36 cellular contexts compared by ENCODE assay signal in genomic region chr11:118544010-118544646, GRCh38. TPM values are rescaled to one million over a fixed set of nuclear protein-coding genes. Genes with fewer than 3 reads are reported as not detected.
"Had no signal": no experiment of that assay in that cellular context is flagged by ENCODE, and none has a peak within 500 bp of the region (broad histone marks: within the 10 kb centered on the region; RNA-seq: fewer than 3 reads in every experiment).

No MANE protein-coding gene starts in this region.

- H3K36me3 ChIP-seq: brain microvascular endothelial cell had no signal

- FAIRE-seq: RCC 7860 had no signal

- H3K27ac Mint-ChIP-seq: activated B cell treated with CpG ODN at 0.5 μM for 24 hours; activated CD4-positive, alpha-beta memory T cell treated with anti-CD3 and anti-CD28 coated beads for 36 hours; activated naive CD8-positive, alpha-beta T cell treated with anti-CD3 and anti-CD28 coated beads for 36 hours; activated T-helper 1 cell treated with anti-CD3 and anti-CD28 coated beads, Interleukin-12 subunit alpha, Interleukin-12 subunit beta, Interleukin-2, Interleukin-4 antibody, amounts not matched to agents 30 ng/mL and 10 ng/mL and 1 ng/mL, durations not matched to agents 14 hours and 24 hours and 36 hours; T-cell; T-helper 17 cell had no signal

- H3K27me3 Mint-ChIP-seq: activated B cell treated with CpG ODN at 0.5 μM for 24 hours; activated CD4-positive, alpha-beta memory T cell treated with anti-CD3 and anti-CD28 coated beads for 36 hours; activated naive CD8-positive, alpha-beta T cell treated with anti-CD3 and anti-CD28 coated beads for 36 hours; T-cell; T-helper 17 cell had no signal

- H3K4me3 ChIP-seq: PC-9 had no signal

- H3K4me3 Mint-ChIP-seq: activated B cell treated with CpG ODN at 0.5 μM for 24 hours; activated CD4-positive, alpha-beta memory T cell treated with anti-CD3 and anti-CD28 coated beads for 36 hours; activated naive CD8-positive, alpha-beta T cell treated with anti-CD3 and anti-CD28 coated beads for 36 hours; activated T-cell treated with anti-CD3 and anti-CD28 coated beads, Interleukin-2, amount 50 U/mL, for 4 hours; activated T-helper 1 cell treated with anti-CD3 and anti-CD28 coated beads, Interleukin-12 subunit alpha, Interleukin-12 subunit beta, Interleukin-2, Interleukin-4 antibody, amounts not matched to agents 30 ng/mL and 10 ng/mL and 1 ng/mL, durations not matched to agents 14 hours and 24 hours and 36 hours; T-cell; T-helper 17 cell had no signal

- H3K4me2 ChIP-seq: PC-9 had no signal

- H3K9me3 Mint-ChIP-seq: activated B cell treated with CpG ODN at 0.5 μM for 24 hours; activated CD4-positive, alpha-beta memory T cell treated with anti-CD3 and anti-CD28 coated beads for 36 hours; activated naive CD8-positive, alpha-beta T cell treated with anti-CD3 and anti-CD28 coated beads for 36 hours; activated T-cell treated with anti-CD3 and anti-CD28 coated beads, Interleukin-2, amount 50 U/mL, for 4 hours; activated T-helper 1 cell treated with anti-CD3 and anti-CD28 coated beads, Interleukin-12 subunit alpha, Interleukin-12 subunit beta, Interleukin-2, Interleukin-4 antibody, amounts not matched to agents 30 ng/mL and 10 ng/mL and 1 ng/mL, durations not matched to agents 14 hours and 24 hours and 36 hours; T-cell had no signal

- DNase-seq: activated B cell treated with CpG ODN at 0.5 μM for 24 hours; activated CD4-positive, alpha-beta memory T cell treated with anti-CD3 and anti-CD28 coated beads for 36 hours; activated CD4-positive, alpha-beta T cell treated with anti-CD3 and anti-CD28 coated beads for 4 hours; activated CD4-positive, alpha-beta T cell treated with anti-CD3 and anti-CD28 coated beads, Interleukin-2, amount 50 U/mL, for 1 hour; activated CD4-positive, CD25-positive, alpha-beta regulatory T cell treated with anti-CD3 and anti-CD28 coated beads, Interleukin-2, amount 50 U/mL, for 72 hours; activated CD8-positive, alpha-beta memory T cell treated with anti-CD3 and anti-CD28 coated beads, Interleukin-2, amount 50 U/mL, for 4 hours; activated naive CD4-positive, alpha-beta T cell; activated naive CD4-positive, alpha-beta T cell treated with anti-CD3 and anti-CD28 coated beads, Interleukin-2, amount 50 U/mL, for 16 hours; activated naive CD8-positive, alpha-beta T cell treated with anti-CD3 and anti-CD28 coated beads for 36 hours; activated T-cell treated with anti-CD3 and anti-CD28 coated beads for 4 hours; activated T-cell treated with anti-CD3 and anti-CD28 coated beads, Interleukin-2, amount 50 U/mL, for 4 hours; amniotic stem cell; aorta; brain microvascular endothelial cell; central memory CD4-positive, alpha-beta T cell; Karpas-422; KBM-7; NCI-H1048; NCI-H1436 treated with DMSO at 0.1 percent for 48 hours; NCI-H1694 treated with DMSO at 0.1 percent for 48 hours; NCI-H2029; NCI-H345; NCI-H524 treated with DMSO at 0.1 percent for 48 hours; PC-9; SIG-M5; T-cell; T-helper 17 cell; T-helper 9 cell had no signal

- ATAC-seq: activated T-cell treated with anti-CD3 and anti-CD28 coated beads, Interleukin-2, amount 50 U/mL, for 4 hours; Right ventricle myocardium inferior; SK-N-SH treated with all-trans-retinoic acid at 6 μM for 48 hours; T-cell; T-helper 17 cell had no signal

- H3K27ac ChIP-seq: brain microvascular endothelial cell, PC-9, RWPE1, VCaP had no signal

- H3K27me3 ChIP-seq: brain microvascular endothelial cell had no signal

- H3K4me1 Mint-ChIP-seq: activated B cell treated with CpG ODN at 0.5 μM for 24 hours; activated naive CD8-positive, alpha-beta T cell treated with anti-CD3 and anti-CD28 coated beads for 36 hours; T-cell; T-helper 17 cell had no signal

- H2AFZ ChIP-seq: PC-9 had no signal

RNA-seq across cellular contexts. Expression of gene TMEM25, which starts 13.1 kb away (rescaled TPM):
- total RNA-seq: SK-MEL-5 had no signal

RNA-seq across cellular contexts. Expression of gene TTC36, which starts 16.9 kb away (rescaled TPM):
- total RNA-seq: activated CD4-positive, alpha-beta memory T cell treated with anti-CD3 and anti-CD28 coated beads for 36 hours; NCI-H460; SK-MEL-5 had no signal
